23 cellular contexts compared by ENCODE assay signal in genomic region chr10:69428138-69428537, GRCh38. TPM values are rescaled to one million over a fixed set of nuclear protein-coding genes. Genes with fewer than 3 reads are reported as not detected.
DNase-seq lines count a peak whose midpoint lies in the region; ATAC-seq and TF ChIP-seq lines count a peak whose summit lies in the region.
"Had no signal": no experiment of that assay in that cellular context is flagged by ENCODE, and none has a peak within 500 bp of the region (broad histone marks: within the 10 kb centered on the region; RNA-seq: fewer than 3 reads in every experiment).

No MANE protein-coding gene starts in this region.

- H3K36me3 ChIP-seq in gastroesophageal sphincter, result no peaks in the 10 kb centered on the region
- H3K36me3 ChIP-seq: BE2C, gastrocnemius medialis, HAP-1, prostate gland had no signal

- ATAC-seq in gastroesophageal sphincter (no peak), GM18861 (IDR thresholded peaks at IDR 0.05; ENCODE audit: unreplicated experiment) (no peak)
- ATAC-seq: natural killer cell treated with Interleukin-12 subunit alpha and Interleukin-12 subunit beta and Interleukin-15 and Interleukin-18, amount 100 ng/mL, for 72 hours had no signal

- H3K9me3 ChIP-seq in gastroesophageal sphincter, result no peaks in the 10 kb centered on the region
- H3K9me3 ChIP-seq: BE2C, gastrocnemius medialis, HAP-1, prostate gland had no signal

- DNase-seq in NCI-H2029 treated with DMSO at 0.1 percent for 48 hours (lab: John Stamatoyannopoulos, UW) (peak; percentile 41), NCI-H2029 (lab: John Stamatoyannopoulos, UW) (no peak), DMS153 treated with DMSO at 0.1 percent for 48 hours (lab: John Stamatoyannopoulos, UW; ENCODE audit: unreplicated experiment) (peak; percentile 12), NCI-H2107 (lab: John Stamatoyannopoulos, UW) (peak; percentile 24), SKM-1 (lab: John Stamatoyannopoulos, UW; ENCODE audit: unreplicated experiment) (no peak), SIG-M5 (lab: John Stamatoyannopoulos, UW) (no peak)
- DNase-seq: activated CD4-positive, alpha-beta T cell treated with anti-CD3 and anti-CD28 coated beads, Interleukin-2, amount 50 U/mL, for 48 hours; activated naive CD4-positive, alpha-beta T cell treated with Interleukin-2 at 50 U/mL for 16 hours; BE2C; effector CD4-positive, alpha-beta T cell; mesendoderm; Right ventricle myocardium superior; stimulated activated CD4-positive, alpha-beta T cell treated with anti-CD3 and anti-CD28 coated beads, Interleukin-4, amount 100 ng/mL, for 4 hours had no signal

- H3K4me3 ChIP-seq in gastroesophageal sphincter, result no peak overlapping the region
- H3K4me3 ChIP-seq: gastrocnemius medialis, HAP-1, prostate gland, smooth muscle cell had no signal

- TF ChIP-seq EP300 in gastroesophageal sphincter (IDR thresholded peaks at IDR 0.05), result no peak

- peak overlapping the region in 3 of 4 donors; percentile 16 to 96 (median 20) for H3K27ac ChIP-seq in gastroesophageal sphincter
- H3K27ac ChIP-seq: gastrocnemius medialis, prostate gland had no signal

- H3K4me1 ChIP-seq in gastroesophageal sphincter, result peaks cover 0 to 28% (median 0%) of the 10 kb centered on the region in 3 donors
- H3K4me1 ChIP-seq: HAP-1, prostate gland had no signal

- H3K27me3 ChIP-seq in gastroesophageal sphincter, result no peaks in the 10 kb centered on the region
- H3K27me3 ChIP-seq: BE2C, gastrocnemius medialis had no signal

- TF ChIP-seq CTCF in gastroesophageal sphincter (IDR thresholded peaks at IDR 0.05), result no peak

- no peak for TF ChIP-seq POLR2A in gastroesophageal sphincter (IDR thresholded peaks at IDR 0.05)

- 65 to 81% methylated on average over 2 to 8 of the region's 9 CpGs for WGBS in gastroesophageal sphincter (ENCODE audit: low coverage in 1 of 2), 2 donors

RNA-seq across cellular contexts. Expression of gene TACR2, which starts 11.4 kb away (rescaled TPM):
- 100 to 1,000 TPM in 2 of 4 donors, 10 to 100 TPM in 2; 37.1 to 176 (median 122) TPM for total RNA-seq in gastroesophageal sphincter
- total RNA-seq: A172; astrocyte; natural killer cell treated with Interleukin-12 subunit alpha and Interleukin-12 subunit beta and Interleukin-15 and Interleukin-18, amount 100 ng/mL, for 72 hours; smooth muscle cell; T-helper 2 cell treated with Interferon-gamma antibody and Interleukin-4, amounts not matched to agents 100 ng/mL and 5 ng/mL, for 36 hours had no signal

RNA-seq across cellular contexts. Expression of gene TSPAN15, which starts 23.1 kb away (rescaled TPM):
- 10 to 100 TPM; 51.9 to 66.7 (median 58.1) TPM for total RNA-seq in gastroesophageal sphincter

Comparison
In these comparisons a context has a peak if more than half of its experiments do, and no peak if none do; other contexts are left out.
1. DNase-seq: peak in NCI-H2029 treated with DMSO at 0.1 percent for 48 hours (single experiment), DMS153 treated with DMSO at 0.1 percent for 48 hours (single experiment) and NCI-H2107 (single experiment); none in NCI-H2029 (single experiment), SKM-1 (single experiment) and SIG-M5 (single experiment).